In genomic region chr18:27045342-27045741, GRCh38 we compare ENCODE assay signal across 27 cellular contexts.
"Had no signal": no experiment of that assay in that cellular context is flagged by ENCODE, and none has a peak within 500 bp of the region (broad histone marks: within the 10 kb centered on the region; RNA-seq: fewer than 3 reads in every experiment).

No MANE protein-coding gene starts in this region.

- H3K27me3 ChIP-seq: stomach, suprapubic skin, testis, thyroid gland, tibial artery, tibial nerve, transverse colon, upper lobe of left lung, upper lobe of right lung, uterus, vagina had no signal

- H3K4me3 ChIP-seq: stomach, suprapubic skin, testis, thoracic aorta, thyroid gland, tibial artery, tibial nerve, transverse colon, upper lobe of left lung, upper lobe of right lung, uterus, vagina had no signal

- H3K27ac ChIP-seq: stomach, suprapubic skin, testis, thoracic aorta, thyroid gland, tibial artery, tibial nerve, transverse colon, upper lobe of left lung, upper lobe of right lung, uterus, vagina had no signal

- H3K36me3 ChIP-seq: stomach, suprapubic skin, thoracic aorta, thyroid gland, tibial artery, tibial nerve, transverse colon, upper lobe of left lung, upper lobe of right lung, uterus, vagina had no signal

- FAIRE-seq: urothelium cell line had no signal

- ATAC-seq: stimulated activated effector memory CD8-positive, alpha-beta T cell treated with anti-CD3 and anti-CD28 coated beads, Interleukin-12 subunit alpha, Interleukin-12 subunit beta, amount 100 ng/mL, for 72 hours; stimulated activated memory B cell treated with anti-CD40 and anti-IgM and Interleukin-4, amounts not matched to agents 10 μg/mL and 1 μg/mL and 100 μg/mL, for 72 hours; stimulated activated naive B cell treated with anti-CD40 and anti-IgM and Interleukin-4, amounts not matched to agents 10 μg/mL and 1 μg/mL and 100 μg/mL, for 72 hours; stimulated activated naive CD8-positive, alpha-beta T cell treated with anti-CD3 and anti-CD28 coated beads, Interleukin-15, amount 100 ng/mL, for 72 hours; stimulated activated naive CD8-positive, alpha-beta T cell treated with anti-CD3 and anti-CD28 coated beads, Interleukin-15, Interleukin-2, amounts not matched to agents 100 U/mL and 50 U/mL, for 24 hours; upper lobe of right lung had no signal

- DNase-seq: stimulated activated CD4-positive, alpha-beta T cell treated with anti-CD3 and anti-CD28 coated beads, Interleukin-2, amount 100 ng/mL, for 48 hours; stimulated activated CD4-positive, alpha-beta T cell treated with anti-CD3 and anti-CD28 coated beads, Interleukin-4, amount 100 ng/mL, for 1 hour; stimulated activated CD4-positive, alpha-beta T cell treated with anti-CD3 and anti-CD28 coated beads, Interleukin-4, amount 100 ng/mL, for 24 hours; stimulated activated CD4-positive, alpha-beta T cell treated with anti-CD3 and anti-CD28 coated beads, Interleukin-4, amount 100 ng/mL, for 4 hours; stimulated activated CD8-positive, alpha-beta memory T cell treated with anti-CD3 and anti-CD28 coated beads, Interleukin-4, amount 100 ng/mL, for 48 hours; stimulated activated naive B cell treated with anti-CD40 and anti-IgM and Interleukin-4, amounts not matched to agents 10 μg/mL and 1 μg/mL and 100 μg/mL, for 72 hours; stimulated activated naive CD4-positive, alpha-beta T cell; stimulated activated naive CD4-positive, alpha-beta T cell treated with Interleukin-2 at 50 U/mL for 16 hours; stimulated activated naive CD8-positive, alpha-beta T cell treated with anti-CD3 and anti-CD28 coated beads, Interleukin-15, amount 100 ng/mL, for 72 hours; stimulated activated naive CD8-positive, alpha-beta T cell treated with anti-CD3 and anti-CD28 coated beads, Interleukin-15, Interleukin-2, amounts not matched to agents 100 U/mL and 50 U/mL, for 24 hours; stomach; substantia nigra; testis; thyroid gland; tibial artery; transverse colon; trophoblast cell; upper lobe of left lung; upper lobe of right lung; uterus had no signal

- H3K4me1 ChIP-seq: stomach, suprapubic skin, testis, thyroid gland, tibial artery, tibial nerve, transverse colon, upper lobe of left lung, upper lobe of right lung, uterus, vagina had no signal

- H3K9me3 ChIP-seq: stomach, suprapubic skin, testis, thoracic aorta, thyroid gland, tibial artery, tibial nerve, transverse colon, upper lobe of left lung, upper lobe of right lung, uterus, vagina had no signal
